ENCODE assay signal across 21 cellular contexts in genomic region chr1:22122273-22123070, GRCh38. TPM values are rescaled to one million over a fixed set of nuclear protein-coding genes. Genes with fewer than 3 reads are reported as not detected.
DNase-seq lines count a peak whose midpoint lies in the region; ATAC-seq and TF ChIP-seq lines count a peak whose summit lies in the region.
"Had no signal": no experiment of that assay in that cellular context is flagged by ENCODE, and none has a peak within 500 bp of the region (broad histone marks: within the 10 kb centered on the region; RNA-seq: fewer than 3 reads in every experiment).

No MANE protein-coding gene starts in this region.

- H3K36me3 ChIP-seq in H7 (replicated peaks; ENCODE audit: control insufficient read depth, insufficient read depth, low read length) (no peaks in the 10 kb centered on the region), testis (ENCODE audit: low read depth, missing control alignments) (no peaks in the 10 kb centered on the region), WERI-Rb-1 (no peaks in the 10 kb centered on the region), colonic mucosa (no peaks in the 10 kb centered on the region)

- H3K4me3 ChIP-seq in H7 (ENCODE audit: insufficient read depth, low read depth, low read length), result no peak overlapping the region
- no peak overlapping the region for H3K4me3 ChIP-seq in testis
- no peak overlapping the region for H3K4me3 ChIP-seq in WERI-Rb-1 (ENCODE audit: low read depth, low read length)
- H3K4me3 ChIP-seq in colonic mucosa, result no peak overlapping the region

- H3K4me1 ChIP-seq in testis (no peaks in the 10 kb centered on the region), colonic mucosa (no peaks in the 10 kb centered on the region)
- H3K4me1 ChIP-seq: parathyroid adenoma had no signal

- no peak for TF ChIP-seq POLR2A in testis (IDR thresholded peaks at IDR 0.05)

- WGBS in testis, 2 donors, result 86 to 91% methylated on average over 12 to 20 of the region's 21 CpGs

- H3K4me3 Mint-ChIP-seq in T-helper 17 cell, result no peak overlapping the region
- H3K4me3 Mint-ChIP-seq: activated CD8-positive, alpha-beta T cell treated with anti-CD3 and anti-CD28 coated beads, Interleukin-2, amount 10 ng/mL, durations not matched to agents 7 days and 5 days; activated naive CD8-positive, alpha-beta T cell treated with anti-CD3 and anti-CD28 coated beads for 36 hours; T-helper 1 cell treated with Interleukin-12 subunit alpha and Interleukin-12 subunit beta and Interleukin-4 antibody, amounts not matched to agents 30 μg/mL and 1 μg/mL, for 36 hours had no signal

- H3K27ac ChIP-seq in testis (no peak overlapping the region), WERI-Rb-1 (no peak overlapping the region), colonic mucosa (no peak overlapping the region)
- H3K27ac ChIP-seq: parathyroid adenoma had no signal

- H3K27me3 ChIP-seq in H7 (ENCODE audit: control insufficient read depth, insufficient read depth, low read length) (no peaks in the 10 kb centered on the region), testis (no peaks in the 10 kb centered on the region), WERI-Rb-1 (ENCODE audit: insufficient read depth, low read depth, severe bottlenecking) (no peaks in the 10 kb centered on the region), colonic mucosa (no peaks in the 10 kb centered on the region)

- H3K9me3 ChIP-seq in T-helper 17 cell (ENCODE audit: control insufficient read depth, low read length, poor library complexity, severe bottlenecking) (no peaks in the 10 kb centered on the region), testis (no peaks in the 10 kb centered on the region), WERI-Rb-1 (ENCODE audit: severe bottlenecking) (no peaks in the 10 kb centered on the region), colonic mucosa (no peaks in the 10 kb centered on the region)
- H3K9me3 ChIP-seq: Caco-2 had no signal

- H3K4me1 Mint-ChIP-seq in T-helper 17 cell, result peaks cover 18% of the 10 kb centered on the region

- intact Hi-C loops in testis (cut with DNase I; ENCODE audit: low total_unique reads), result no loop called here
- intact Hi-C loops in colonic mucosa (cut with DNase I), result no loop called here

- TF ChIP-seq CTCF in testis (IDR thresholded peaks at IDR 0.05), result no peak
- no peak for TF ChIP-seq CTCF in WERI-Rb-1 (IDR thresholded peaks at IDR 0.05; ENCODE audit: low read depth, low read length)
- no peak for TF ChIP-seq CTCF in colonic mucosa (IDR thresholded peaks at IDR 0.05)

- no peak overlapping the region for H3K9ac ChIP-seq in colonic mucosa (ENCODE audit: low read depth in 2 of 2, low read length in 2 of 2)
- H3K9ac ChIP-seq: parathyroid adenoma had no signal

- ATAC-seq in T-helper 17 cell, result no peak
- ATAC-seq: activated CD8-positive, alpha-beta T cell treated with anti-CD3 and anti-CD28 coated beads, Interleukin-2, amount 10 ng/mL, durations not matched to agents 7 days and 5 days had no signal

- no peaks in the 10 kb centered on the region for H3K36me3 Mint-ChIP-seq in T-helper 17 cell (ENCODE audit: low read depth)

- H3K27me3 Mint-ChIP-seq in T-helper 17 cell, result no peaks in the 10 kb centered on the region
- H3K27me3 Mint-ChIP-seq: activated naive CD8-positive, alpha-beta T cell treated with anti-CD3 and anti-CD28 coated beads for 36 hours had no signal

- DNase-seq in H7 (peak; percentile 46), T-helper 17 cell (no peak), globus pallidus (ENCODE audit: low spot score) (peak; percentile 68), pons (ENCODE audit: low spot score) (peak; percentile 64), testis (no peak), WERI-Rb-1 (no peak), colonic mucosa (no peak)
- no peak for DNase-seq in stimulated activated CD4-positive, alpha-beta T cell treated with anti-CD3 and anti-CD28 coated beads, Interleukin-12 subunit alpha, Interleukin-12 subunit beta, amount 100 ng/mL, for 4 hours
- DNase-seq: activated CD8-positive, alpha-beta T cell treated with anti-CD3 and anti-CD28 coated beads, Interleukin-2, amount 10 ng/mL, durations not matched to agents 7 days and 5 days; activated naive CD8-positive, alpha-beta T cell treated with anti-CD3 and anti-CD28 coated beads for 36 hours; activated T-cell treated with anti-CD3 and anti-CD28 coated beads, Interleukin-2, amount 50 U/mL, for 48 hours; effector CD8-positive, alpha-beta T cell; KG1; NCI-H1048; NCI-H2029; SHP77 treated with DMSO at 0.1 percent for 48 hours; small intestine; stimulated activated CD8-positive, alpha-beta memory T cell treated with anti-CD3 and anti-CD28 coated beads, Interleukin-4, amount 100 ng/mL, for 48 hours had no signal

- H3K27ac Mint-ChIP-seq in T-helper 17 cell, result peak overlapping the region; percentile 43
- H3K27ac Mint-ChIP-seq: activated CD8-positive, alpha-beta T cell treated with anti-CD3 and anti-CD28 coated beads, Interleukin-2, amount 10 ng/mL, durations not matched to agents 7 days and 5 days; activated naive CD8-positive, alpha-beta T cell treated with anti-CD3 and anti-CD28 coated beads for 36 hours; T-helper 1 cell treated with Interleukin-12 subunit alpha and Interleukin-12 subunit beta and Interleukin-4 antibody, amounts not matched to agents 30 μg/mL and 1 μg/mL, for 36 hours had no signal

RNA-seq across cellular contexts. Expression of gene WNT4, which starts 20.4 kb away (rescaled TPM):
- total RNA-seq in H7 (2014; rRNA removed; shearing (Covaris generic)), result 0.33 and 0.94 TPM in 2 replicates
- not detected for total RNA-seq in T-helper 17 cell
- under 1 TPM; 0.55 to 0.74 TPM for total RNA-seq in testis
- 3.2 TPM for polyA plus RNA-seq in testis (ENCODE audit: insufficient read depth, low read depth, low replicate concordance)
- total RNA-seq in colonic mucosa, result 1 to 10 TPM; 2.5 to 2.7 TPM
- total RNA-seq: activated CD8-positive, alpha-beta T cell treated with anti-CD3 and anti-CD28 coated beads, Interleukin-2, amount 10 ng/mL, durations not matched to agents 7 days and 5 days; activated naive CD8-positive, alpha-beta T cell treated with anti-CD3 and anti-CD28 coated beads for 36 hours had no signal

Comparison
In these comparisons a context has a peak if more than half of its experiments do, and no peak if none do; other contexts are left out.
1. DNase-seq: peak in H7 (single experiment), globus pallidus (single experiment) and pons (single experiment); none in T-helper 17 cell (0 of 3), testis (single experiment), stimulated activated CD4-positive, alpha-beta T cell treated with anti-CD3 and anti-CD28 coated beads, Interleukin-12 subunit alpha, Interleukin-12 subunit beta, amount 100 ng/mL, for 4 hours (single experiment), WERI-Rb-1 (single experiment) and colonic mucosa (single experiment).